ENCODE assay signal across 13 cellular contexts in the genomic region with DNA sequence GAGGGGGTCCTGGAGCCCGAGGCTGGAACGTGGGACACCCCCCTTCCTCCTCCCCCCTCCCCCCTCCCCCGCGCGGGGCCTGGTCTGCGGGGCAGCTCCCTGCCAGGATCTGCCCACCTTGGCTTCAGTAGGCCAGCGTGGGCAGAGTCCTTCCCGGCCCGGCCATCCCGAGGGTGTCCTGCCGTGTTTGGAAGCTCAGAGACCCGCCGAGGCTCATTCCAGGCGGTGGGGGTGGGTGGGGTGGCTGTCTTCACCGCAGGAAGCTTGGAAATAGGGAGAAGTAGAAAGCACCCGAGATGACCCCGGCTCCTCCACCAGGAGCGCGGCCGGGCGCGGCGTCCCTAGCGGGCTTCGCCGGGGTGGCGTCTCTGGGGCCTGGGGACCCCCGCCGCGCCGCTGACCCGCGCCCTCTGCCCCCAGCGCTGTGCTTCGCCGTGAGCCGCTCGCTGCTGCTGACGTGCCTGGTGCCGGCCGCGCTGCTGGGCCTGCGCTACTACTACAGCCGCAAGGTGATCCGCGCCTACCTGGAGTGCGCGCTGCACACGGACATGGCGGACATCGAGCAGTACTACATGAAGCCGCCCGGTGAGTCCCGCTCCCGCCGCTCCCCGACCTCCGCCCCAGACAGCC. TPM values are rescaled to one million over a fixed set of nuclear protein-coding genes. Genes with fewer than 3 reads are reported as not detected.
DNase-seq lines count a peak whose midpoint lies in the region; ATAC-seq and TF ChIP-seq lines count a peak whose summit lies in the region.
"Had no signal": no experiment of that assay in that cellular context is flagged by ENCODE, and none has a peak within 500 bp of the region (broad histone marks: within the 10 kb centered on the region; RNA-seq: fewer than 3 reads in every experiment).

No MANE protein-coding gene starts in this region.

- peaks cover 2% of the 10 kb centered on the region for H4K20me1 ChIP-seq in H9 (ENCODE audit: control insufficient read depth, insufficient read depth, insufficient read length)

- H3K4me1 Mint-ChIP-seq in H9 (peaks cover 2 to 12% of the 10 kb centered on the region in 2 experiments), WTC11 (peaks cover 3% of the 10 kb centered on the region)
- peaks cover 2% of the 10 kb centered on the region for H3K4me1 Mint-ChIP-seq in activated CD4-positive, alpha-beta T cell treated with anti-CD3 and anti-CD28 coated beads, Interleukin-2, amount 10 ng/mL, durations not matched to agents 7 days and 5 days

- ATAC-seq in WTC11, result peak; percentile 62

- H2BK5ac ChIP-seq in H9 (ENCODE audit: insufficient read length, low read length), result no peak overlapping the region

- H3K27me3 ChIP-seq in H9 (ENCODE audit: insufficient read depth, low read length) (peaks cover 21% of the 10 kb centered on the region), tibial nerve (peaks cover 0 to 50% of the 10 kb centered on the region in 2 donors)

- H3K36me3 Mint-ChIP-seq in H9 (ENCODE audit: insufficient read depth in 1 of 3, low read depth in 3 of 3) (peaks cover 0 to 4% (median 0%) of the 10 kb centered on the region in 3 experiments; a peak in 2 of 7 replicates), WTC11 (no peaks in the 10 kb centered on the region)
- no peaks in the 10 kb centered on the region for H3K36me3 Mint-ChIP-seq in activated CD4-positive, alpha-beta T cell treated with anti-CD3 and anti-CD28 coated beads, Interleukin-2, amount 10 ng/mL, durations not matched to agents 7 days and 5 days (ENCODE audit: low read depth)

- no peak overlapping the region for H2BK15ac ChIP-seq in H9 (ENCODE audit: low read depth, low read length)

- H2AK5ac ChIP-seq in H9 (ENCODE audit: insufficient read length, low read length), result no peak overlapping the region

- no peak overlapping the region for H2BK20ac ChIP-seq in H9 (ENCODE audit: low read depth, low read length, poor library complexity, severe bottlenecking)

- no peaks in the 10 kb centered on the region for H3K4me1 ChIP-seq in H9 (ENCODE audit: insufficient read depth, low read length)
- H3K4me1 ChIP-seq in tibial nerve, result peaks cover 0 to 33% (median 5%) of the 10 kb centered on the region in 4 donors

- H4K91ac ChIP-seq in H9 (ENCODE audit: insufficient read length, low read depth, low read length), result no peak overlapping the region

- no peak for TF ChIP-seq POLR2A in tibial nerve (IDR thresholded peaks at IDR 0.05)

- H4K8ac ChIP-seq in H9 (replicated peaks; ENCODE audit: insufficient read length, low read depth, low read length), result no peak overlapping the region

- H3K9me3 ChIP-seq in H9 (ENCODE audit: control insufficient read depth, low read depth, low read length) (no peaks in the 10 kb centered on the region), tibial nerve (no peaks in the 10 kb centered on the region)

- H3K27ac ChIP-seq in H9 (ENCODE audit: insufficient read length, low read depth, low read length) (no peak overlapping the region), tibial nerve (peak overlapping the region in 1 of 4 donors; percentile 1)

- no peak overlapping the region for H3K23ac ChIP-seq in H9 (ENCODE audit: insufficient read length, low read depth, low read length)

- H3K4me3 Mint-ChIP-seq in H9 (peak overlapping the region; percentile 49 to 68), WTC11 (peak overlapping the region; percentile 48)
- no peak overlapping the region for H3K4me3 Mint-ChIP-seq in activated CD4-positive, alpha-beta T cell treated with anti-CD3 and anti-CD28 coated beads, Interleukin-2, amount 10 ng/mL, durations not matched to agents 7 days and 5 days
- H3K4me3 Mint-ChIP-seq: stimulated activated naive CD8-positive, alpha-beta T cell treated with anti-CD3 and anti-CD28 coated beads, Interleukin-15, Interleukin-2, amounts not matched to agents 100 ng/mL and 50 ng/mL, for 24 hours had no signal

- no peak overlapping the region for H2BK12ac ChIP-seq in H9 (ENCODE audit: insufficient read length, low read depth, low read length)

- DNase-seq in H9 (peak; percentile 77), WTC11 (ENCODE audit: low spot score) (peak; percentile 68), islet precursor cell (peak; percentile 80), retina (peak; percentile 59), AG08395 (ENCODE audit: low spot score) (no peak), tibial nerve (ENCODE audit: low spot score in 2 of 2) (no peak), SHP77 (lab: John Stamatoyannopoulos, UW) (no peak)
- no peak for DNase-seq in activated CD4-positive, alpha-beta T cell treated with anti-CD3 and anti-CD28 coated beads, Interleukin-2, amount 10 ng/mL, durations not matched to agents 7 days and 5 days
- DNase-seq: activated CD4-positive, CD25-positive, alpha-beta regulatory T cell treated with anti-CD3 and anti-CD28 coated beads, Interleukin-2, amount 50 U/mL, for 72 hours; activated T-cell treated with anti-CD3 and anti-CD28 coated beads, Interleukin-2, amount 50 U/mL, for 72 hours; NCI-H526 treated with DMSO at 0.1 percent for 48 hours; stimulated activated CD4-positive, alpha-beta T cell treated with anti-CD3 and anti-CD28 coated beads, Interleukin-2, amount 100 ng/mL, for 48 hours had no signal

- no peak overlapping the region for H2BK120ac ChIP-seq in H9 (ENCODE audit: low read depth, low read length, poor library complexity, severe bottlenecking)

- WGBS in H9 (ENCODE audit: extremely low coverage, insufficient read length, low lambda C conversion rate), result no CpG with 5 or more reads among the region's 58 CpGs
- 28 to 41% methylated on average over 12 to 29 of the region's 58 CpGs for WGBS in tibial nerve, 2 donors

- H3K79me2 ChIP-seq in H9 (ENCODE audit: insufficient read depth, low read length), result no peaks in the 10 kb centered on the region

- H3K79me1 ChIP-seq in H9 (ENCODE audit: insufficient read depth, low read depth, low read length, poor library complexity, severe bottlenecking), result no peaks in the 10 kb centered on the region

- TF ChIP-seq CTCF in H9 (conservative IDR thresholded peaks at IDR 0.05), result peak; percentile 31; the same call in 2 of the 3 replicates
- no peak for TF ChIP-seq CTCF in WTC11 (IDR thresholded peaks at IDR 0.05)
- no peak for TF ChIP-seq CTCF in tibial nerve (IDR thresholded peaks at IDR 0.05)

- no peak overlapping the region for H3K4ac ChIP-seq in H9 (ENCODE audit: low read depth, low read length)

- CTCF ChIA-PET in WTC11 (lab: Charles Lee), result interaction anchor here (1.2 to 2.0 kb wide), 4 partner anchors 10 to 159 kb away, joined by 3 to 5 read pairs (median 4); no protein-coding TSS in a partner anchor
- CTCF ChIA-PET in activated CD4-positive, alpha-beta T cell treated with anti-CD3 and anti-CD28 coated beads, Interleukin-2, amount 10 ng/mL, durations not matched to agents 7 days and 5 days (lab: Charles Lee), result interaction anchor here (0.5 to 1.4 kb wide), 3 partner anchors 12 to 492 kb away, joined by 3 to 4 read pairs (median 3); no protein-coding TSS in a partner anchor

- H3K9ac ChIP-seq in H9 (ENCODE audit: extremely low read depth, insufficient read length, low read length), result no peak overlapping the region

- no peak for TF ChIP-seq EP300 in tibial nerve (IDR thresholded peaks at IDR 0.05)

- H3T11ph ChIP-seq in H9 (ENCODE audit: low read length), result no peak overlapping the region

- H3K27me3 Mint-ChIP-seq in H9 (ENCODE audit: low read depth) (peaks cover 48% of the 10 kb centered on the region), WTC11 (ENCODE audit: low read depth) (peaks cover 41% of the 10 kb centered on the region)
- H3K27me3 Mint-ChIP-seq in activated CD4-positive, alpha-beta T cell treated with anti-CD3 and anti-CD28 coated beads, Interleukin-2, amount 10 ng/mL, durations not matched to agents 7 days and 5 days, result peaks cover 26% of the 10 kb centered on the region

- no peak overlapping the region for H3K56ac ChIP-seq in H9 (ENCODE audit: insufficient read length, low read depth, low read length)

- H3K27ac Mint-ChIP-seq in H9, result no peak overlapping the region
- H3K27ac Mint-ChIP-seq in WTC11, result no peak overlapping the region
- no peak overlapping the region for H3K27ac Mint-ChIP-seq in activated CD4-positive, alpha-beta T cell treated with anti-CD3 and anti-CD28 coated beads, Interleukin-2, amount 10 ng/mL, durations not matched to agents 7 days and 5 days
- H3K27ac Mint-ChIP-seq: activated T-cell treated with anti-CD3 and anti-CD28 coated beads, Interleukin-2, amount 50 U/mL, for 72 hours; stimulated activated naive CD8-positive, alpha-beta T cell treated with anti-CD3 and anti-CD28 coated beads, Interleukin-15, Interleukin-2, amounts not matched to agents 100 ng/mL and 50 ng/mL, for 24 hours had no signal

- H4K5ac ChIP-seq in H9 (ENCODE audit: insufficient read length, low read depth, low read length), result no peak overlapping the region

- H3K4me3 ChIP-seq in tibial nerve, result peak overlapping the region in 1 of 4 donors; percentile 63

- peak overlapping the region; percentile 41 for H3K4me2 ChIP-seq in H9 (ENCODE audit: insufficient read depth, insufficient read length, low read length)

- no peak overlapping the region for H2AFZ ChIP-seq in H9 (ENCODE audit: low read length)

- H3K9me3 Mint-ChIP-seq in H9 (no peaks in the 10 kb centered on the region; a peak in 1 of 5 replicates), WTC11 (no peaks in the 10 kb centered on the region)
- H3K9me3 Mint-ChIP-seq in activated CD4-positive, alpha-beta T cell treated with anti-CD3 and anti-CD28 coated beads, Interleukin-2, amount 10 ng/mL, durations not matched to agents 7 days and 5 days, result no peaks in the 10 kb centered on the region
- H3K9me3 Mint-ChIP-seq: activated T-cell treated with anti-CD3 and anti-CD28 coated beads, Interleukin-2, amount 50 U/mL, for 72 hours; stimulated activated naive CD8-positive, alpha-beta T cell treated with anti-CD3 and anti-CD28 coated beads, Interleukin-15, Interleukin-2, amounts not matched to agents 100 ng/mL and 50 ng/mL, for 24 hours had no signal

- POLR2A ChIA-PET in WTC11 (lab: Charles Lee), result interaction anchor here (0.6 kb wide), 1 partner anchor 1436 kb away, joined by 3 read pairs; no protein-coding TSS in a partner anchor
- POLR2A ChIA-PET in activated CD4-positive, alpha-beta T cell treated with anti-CD3 and anti-CD28 coated beads, Interleukin-2, amount 10 ng/mL, durations not matched to agents 7 days and 5 days (lab: Charles Lee), result no interaction called here

- H3K23me2 ChIP-seq in H9 (ENCODE audit: insufficient read length, low read depth, low read length, poor library complexity, severe bottlenecking), result peaks cover 8% of the 10 kb centered on the region

- H3K18ac ChIP-seq in H9 (ENCODE audit: insufficient read length, low read depth, low read length), result no peak overlapping the region

- H3K14ac ChIP-seq in H9 (ENCODE audit: insufficient read depth, low read length), result no peak overlapping the region

- no peaks in the 10 kb centered on the region for H3K36me3 ChIP-seq in tibial nerve

RNA-seq across cellular contexts. Expression of a gene that starts 1.6 kb away (rescaled TPM):
- total RNA-seq in H9 (2021) (13.9 and 14.7 TPM in 2 replicates), WTC11 (2021) (19.7 to 20.2 TPM (median 20.0 TPM) in 3 replicates), tibial nerve (10 to 100 TPM in 1 of 4 donors, 1 to 10 TPM in 3; 1.8 to 11.1 (median 5.6) TPM)
- under 1 TPM in 1 of 2 experiments, not detected in 1; 0.07 TPM for total RNA-seq in activated CD4-positive, alpha-beta T cell treated with anti-CD3 and anti-CD28 coated beads, Interleukin-2, amount 10 ng/mL, durations not matched to agents 7 days and 5 days

RNA-seq across cellular contexts. Expression of a gene that starts 51.9 kb away (rescaled TPM):
- total RNA-seq in H9 (2021) (54.0 and 55.0 TPM in 2 replicates), WTC11 (2021) (63.3 to 72.6 TPM (median 69.2 TPM) in 3 replicates), tibial nerve (10 to 100 TPM; 32.9 to 43.1 (median 37.5) TPM)
- total RNA-seq in activated CD4-positive, alpha-beta T cell treated with anti-CD3 and anti-CD28 coated beads, Interleukin-2, amount 10 ng/mL, durations not matched to agents 7 days and 5 days, result 10 to 100 TPM; 34.7 to 36.2 TPM

Comparison
In these comparisons a context has a peak if more than half of its experiments do, and no peak if none do; other contexts are left out.
1. DNase-seq: peak in H9 (single experiment), WTC11 (single experiment), islet precursor cell (single experiment) and retina (single experiment); none in activated CD4-positive, alpha-beta T cell treated with anti-CD3 and anti-CD28 coated beads, Interleukin-2, amount 10 ng/mL, durations not matched to agents 7 days and 5 days (single experiment), AG08395 (single experiment), tibial nerve (0 of 2) and SHP77 (0 of 2).